Comparison of ENCODE assay signal across 10 cellular contexts in the genomic region with DNA sequence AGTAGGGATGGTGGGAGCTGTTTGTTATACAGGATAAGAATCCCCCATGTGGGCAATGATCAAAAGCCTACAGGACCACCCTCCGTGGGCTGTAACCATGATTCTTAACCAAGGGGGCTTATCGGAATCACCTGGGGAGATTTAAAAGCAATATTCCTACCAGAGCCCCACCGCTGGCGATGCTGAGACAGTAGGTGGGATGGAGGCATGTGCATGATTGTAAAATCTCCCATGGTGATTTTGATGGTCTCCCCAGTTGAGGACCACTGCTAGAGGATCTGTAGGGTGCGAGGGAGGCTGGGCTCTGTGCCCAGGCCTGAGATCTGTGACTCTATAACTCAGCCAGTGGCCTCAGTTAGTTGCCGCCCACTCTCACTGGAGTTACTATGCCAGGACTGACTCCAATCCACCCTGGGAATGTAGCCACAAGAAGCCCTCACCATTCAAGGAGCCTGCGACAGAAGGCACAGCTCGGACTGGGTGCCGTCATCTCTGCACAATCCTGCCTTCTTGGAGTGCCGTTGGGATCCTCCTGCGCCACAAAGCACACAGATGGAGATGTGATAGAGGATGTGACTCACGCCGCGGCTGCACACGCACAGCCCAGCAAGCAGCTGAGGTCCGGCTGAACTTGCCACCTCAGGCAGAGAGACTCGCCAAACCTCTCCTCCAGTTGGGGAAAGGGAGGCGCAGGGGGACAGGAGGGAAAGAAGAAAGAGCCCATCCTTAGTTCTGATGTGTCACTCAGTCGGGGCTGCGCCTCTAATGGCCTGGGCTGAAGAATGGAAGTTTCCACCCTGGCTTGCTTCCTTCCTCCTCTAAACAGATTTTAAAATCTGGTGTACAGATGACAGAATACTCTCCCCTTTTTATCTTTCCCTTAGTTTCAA. TPM values are rescaled to one million over a fixed set of nuclear protein-coding genes. Genes with fewer than 3 reads are reported as not detected.
DNase-seq lines count a peak whose midpoint lies in the region; FAIRE-seq and TF ChIP-seq lines count a peak whose summit lies in the region.
"Had no signal": no experiment of that assay in that cellular context is flagged by ENCODE, and none has a peak within 500 bp of the region (broad histone marks: within the 10 kb centered on the region; RNA-seq: fewer than 3 reads in every experiment).

No MANE protein-coding gene starts in this region.

- peaks cover 3% of the 10 kb centered on the region for H3K4me1 Mint-ChIP-seq in activated T-helper 2 cell treated with anti-CD3 and anti-CD28 coated beads, Interferon-gamma antibody, Interleukin-2, Interleukin-4, amounts not matched to agents 10 μg/mL and 5 μg/mL and 100 μg/mL, durations not matched to agents 14 hours and 24 hours and 36 hours (ENCODE audit: low read depth)

- H3K36me3 Mint-ChIP-seq in activated T-helper 2 cell treated with anti-CD3 and anti-CD28 coated beads, Interferon-gamma antibody, Interleukin-2, Interleukin-4, amounts not matched to agents 10 μg/mL and 5 μg/mL and 100 μg/mL, durations not matched to agents 14 hours and 24 hours and 36 hours (ENCODE audit: low read depth) = no peaks in the 10 kb centered on the region

- no peak overlapping the region for H3K4me3 Mint-ChIP-seq in activated T-helper 2 cell treated with anti-CD3 and anti-CD28 coated beads, Interferon-gamma antibody, Interleukin-2, Interleukin-4, amounts not matched to agents 10 μg/mL and 5 μg/mL and 100 μg/mL, durations not matched to agents 14 hours and 24 hours and 36 hours (ENCODE audit: low read depth)

- peak; percentile 21 to 57 for TF ChIP-seq POLR2A in uterus (IDR thresholded peaks at IDR 0.05)

- FAIRE-seq in GM19239 (lab: Jason Lieb, UNC) = no peak
- FAIRE-seq: G401.6 had no signal

- H3K27ac Mint-ChIP-seq in activated T-helper 2 cell treated with anti-CD3 and anti-CD28 coated beads, Interferon-gamma antibody, Interleukin-2, Interleukin-4, amounts not matched to agents 10 μg/mL and 5 μg/mL and 100 μg/mL, durations not matched to agents 14 hours and 24 hours and 36 hours = no peak overlapping the region

- H3K36me3 ChIP-seq in MG63 (no peaks in the 10 kb centered on the region), uterus (no peaks in the 10 kb centered on the region)

- peaks cover 13 to 23% of the 10 kb centered on the region in 2 donors for H3K4me1 ChIP-seq in uterus

- no peaks in the 10 kb centered on the region for H3K27me3 ChIP-seq in MG63
- H3K27me3 ChIP-seq in uterus = no peaks in the 10 kb centered on the region

- no peaks in the 10 kb centered on the region for H3K9me3 Mint-ChIP-seq in activated T-helper 2 cell treated with anti-CD3 and anti-CD28 coated beads, Interferon-gamma antibody, Interleukin-2, Interleukin-4, amounts not matched to agents 10 μg/mL and 5 μg/mL and 100 μg/mL, durations not matched to agents 14 hours and 24 hours and 36 hours

- DNase-seq in A172 (ENCODE audit: low spot score) (peak; percentile 92), MG63 (peak; percentile 100), cerebellum (ENCODE audit: low spot score) (peak; percentile 55), lung microvascular endothelial cell (ENCODE audit: low read depth in 2 of 2) (peak; percentile 83 to 99), uterus (peak; percentile 83 to 86), GM19239 (ENCODE audit: insufficient read length, low spot score) (no peak), NCI-H748 (lab: John Stamatoyannopoulos, UW; ENCODE audit: unreplicated experiment) (no peak)
- DNase-seq in activated T-helper 2 cell treated with anti-CD3 and anti-CD28 coated beads, Interferon-gamma antibody, Interleukin-2, Interleukin-4, amounts not matched to agents 10 μg/mL and 5 μg/mL and 100 μg/mL, durations not matched to agents 14 hours and 24 hours and 36 hours (ENCODE audit: low spot score) = no peak

- H3K9me3 ChIP-seq in MG63 = no peaks in the 10 kb centered on the region
- no peaks in the 10 kb centered on the region for H3K9me3 ChIP-seq in uterus

- H3K27me3 Mint-ChIP-seq in activated T-helper 2 cell treated with anti-CD3 and anti-CD28 coated beads, Interferon-gamma antibody, Interleukin-2, Interleukin-4, amounts not matched to agents 10 μg/mL and 5 μg/mL and 100 μg/mL, durations not matched to agents 14 hours and 24 hours and 36 hours (ENCODE audit: low read depth) = peaks cover 3% of the 10 kb centered on the region

- H3K4me3 ChIP-seq in MG63 = peak overlapping the region; percentile 3
- H3K4me3 ChIP-seq in uterus = no peak overlapping the region

- no peak for TF ChIP-seq CTCF in uterus (IDR thresholded peaks at IDR 0.05)

- H3K27ac ChIP-seq in uterus = peak overlapping the region; percentile 85 to 92

- intact Hi-C loops in uterus (cut with DNase I; ENCODE audit: low total_unique reads) = no loop called here
- intact Hi-C loops in activated T-helper 2 cell treated with anti-CD3 and anti-CD28 coated beads, Interferon-gamma antibody, Interleukin-2, Interleukin-4, amounts not matched to agents 10 μg/mL and 5 μg/mL and 100 μg/mL, durations not matched to agents 14 hours and 24 hours and 36 hours (cut with micrococcal nuclease) = no loop called here

RNA-seq across cellular contexts. Expression of gene AKNAD1, which starts 26.5 kb away (rescaled TPM):
- total RNA-seq in A172 (2014; rRNA removed; shearing (Covaris generic)) = 2.1 TPM in 1 of 2 replicates, not detected in the other
- total RNA-seq in MG63 (2014; rRNA removed; shearing (Covaris generic); ENCODE audit: low replicate concordance) = not detected in 2 replicates
- 1.3 TPM for total RNA-seq in cerebellum
- total RNA-seq in lung microvascular endothelial cell = 0.20 and 0.22 TPM in 2 replicates
- total RNA-seq in uterus = 10 to 100 TPM in 1 of 4 donors, under 1 TPM in 2, not detected in 1; 0.29 to 23.3 (median 0.98) TPM
- total RNA-seq in activated T-helper 2 cell treated with anti-CD3 and anti-CD28 coated beads, Interferon-gamma antibody, Interleukin-2, Interleukin-4, amounts not matched to agents 10 μg/mL and 5 μg/mL and 100 μg/mL, durations not matched to agents 14 hours and 24 hours and 36 hours = not detected in 2 replicates
- total RNA-seq: activated CD8-positive, alpha-beta memory T cell treated with anti-CD3 and anti-CD28 coated beads for 36 hours had no signal

RNA-seq across cellular contexts. Expression of gene GPSM2, which starts 46.4 kb away (rescaled TPM):
- total RNA-seq in A172 (2014; rRNA removed; shearing (Covaris generic)) = 33.4 and 38.6 TPM in 2 replicates
- total RNA-seq in MG63 (2014; rRNA removed; shearing (Covaris generic); ENCODE audit: low replicate concordance) = 79.9 and 96.6 TPM in 2 replicates
- total RNA-seq in cerebellum (48.0 TPM), lung microvascular endothelial cell (7.9 and 9.2 TPM in 2 replicates), uterus (10 to 100 TPM in 3 of 4 donors, 1 to 10 TPM in 1; 8.5 to 61.3 (median 16.8) TPM)
- 14.2 and 15.4 TPM in 2 replicates for total RNA-seq in activated T-helper 2 cell treated with anti-CD3 and anti-CD28 coated beads, Interferon-gamma antibody, Interleukin-2, Interleukin-4, amounts not matched to agents 10 μg/mL and 5 μg/mL and 100 μg/mL, durations not matched to agents 14 hours and 24 hours and 36 hours

Comparison
In these comparisons a context has a peak if more than half of its experiments do, and no peak if none do; other contexts are left out.
1. DNase-seq: peak in A172 (single experiment), MG63 (single experiment), cerebellum (single experiment), lung microvascular endothelial cell (2 of 2) and uterus (2 of 2); none in GM19239 (single experiment), NCI-H748 (single experiment) and activated T-helper 2 cell treated with anti-CD3 and anti-CD28 coated beads, Interferon-gamma antibody, Interleukin-2, Interleukin-4, amounts not matched to agents 10 μg/mL and 5 μg/mL and 100 μg/mL, durations not matched to agents 14 hours and 24 hours and 36 hours (single experiment).